In the genomic region with DNA sequence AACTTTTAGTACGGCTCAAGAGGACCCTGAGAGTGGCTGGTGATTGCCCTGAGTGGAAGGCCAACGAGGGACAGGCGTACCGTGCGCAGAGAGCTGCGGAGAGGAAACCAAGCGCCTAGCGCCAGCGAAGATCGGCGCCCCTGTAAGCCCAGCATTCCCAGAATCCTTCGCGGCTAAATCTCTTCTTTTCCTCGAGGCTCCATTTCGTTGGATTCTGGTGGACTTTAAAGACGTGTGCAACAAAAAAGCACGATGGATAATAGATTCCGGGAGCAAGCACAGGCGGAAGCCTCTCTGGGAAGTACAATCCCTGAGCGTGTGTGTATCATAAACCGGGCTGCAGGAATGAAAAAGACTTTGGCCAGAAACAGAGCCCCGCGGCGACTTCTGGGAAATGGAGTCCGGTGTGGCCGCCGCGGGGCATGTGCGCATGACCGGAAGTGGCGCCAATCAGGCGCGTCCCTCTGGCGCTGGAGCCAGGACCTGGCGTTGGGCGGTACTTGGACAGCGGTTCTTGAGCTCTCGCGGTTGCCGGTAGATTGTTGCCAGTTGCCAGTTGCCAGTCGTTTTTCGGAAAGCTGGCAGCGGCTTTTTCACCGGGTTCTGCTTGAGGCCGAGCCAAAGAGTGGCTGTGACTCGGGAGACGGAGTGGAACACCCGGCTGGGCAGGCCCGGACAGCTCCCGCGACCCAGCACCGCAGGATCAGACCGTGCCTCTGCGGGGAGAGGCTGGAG, we compare ENCODE assay signal across 8 cellular contexts. TPM values are rescaled to one million over a fixed set of nuclear protein-coding genes. Genes with fewer than 3 reads are reported as not detected.
DNase-seq lines count a peak whose midpoint lies in the region; ATAC-seq, FAIRE-seq and TF ChIP-seq lines count a peak whose summit lies in the region.

TSS of gene ZNF79 (plus strand) at position 449 of the 735 bp plus-strand sequence. CDS start 406 bp downstream, outside the sequence.

- BruUV-seq in HepG2 (replicated peaks; lab: Mats Ljungman, UMichigan), result no TSS peak

- peak within 1 kb of the TSS; percentile 98 to 99 (median 98) for H3K4me3 Mint-ChIP-seq in CD4-positive, CD25-positive, alpha-beta regulatory T cell

- no peaks in the 10 kb centered on the region for H3K27me3 Mint-ChIP-seq in CD4-positive, CD25-positive, alpha-beta regulatory T cell

- peaks cover 9% of the 10 kb centered on the region for H3K36me3 ChIP-seq in CD4-positive, CD25-positive, alpha-beta regulatory T cell (ENCODE audit: control insufficient read depth, insufficient read depth, low read length)
- peaks cover 3 to 10% of the 10 kb centered on the region in 2 experiments; a peak in 3 of 5 replicates for H3K36me3 ChIP-seq in HepG2 (replicated peaks in 1 of 2; ENCODE audit: control insufficient read depth in 1 of 2, insufficient read depth in 2 of 2, low read length in 2 of 2)

- H3K27me3 ChIP-seq in CD4-positive, CD25-positive, alpha-beta regulatory T cell (ENCODE audit: control insufficient read depth, insufficient read depth, low read length), result no peaks in the 10 kb centered on the region
- H3K27me3 ChIP-seq in HepG2 (ENCODE audit: control insufficient read depth in 1 of 2, insufficient read depth in 2 of 2, low read length in 2 of 2), result no peaks in the 10 kb centered on the region; a peak in 1 of 5 replicates

- H3K9ac ChIP-seq in HepG2 (ENCODE audit: insufficient read depth, low read depth, low read length), result peak within 1 kb of the TSS; percentile 88

- POLR2A ChIA-PET in HepG2 (lab: Yijun Ruan, JAX), result interaction anchor here (0.8 to 3.3 kb wide), 15 partner anchors 12 to 484 kb away, joined by 3 to 39 read pairs (median 3); partner anchors contain the start of genes LRSAM1, RPL12 and SLC2A8

- peak; percentile 62 to 85 for TF ChIP-seq POLR2A in HepG2 (IDR thresholded peaks at IDR 0.05; ENCODE audit: insufficient read depth in 1 of 2, low read depth in 2 of 2, low read length in 2 of 2)

- H3K4me1 ChIP-seq in CD4-positive, CD25-positive, alpha-beta regulatory T cell (ENCODE audit: control insufficient read depth, insufficient read depth, low read length, poor library complexity, severe bottlenecking), result peaks cover 23% of the 10 kb centered on the region
- peaks cover 47% of the 10 kb centered on the region for H3K4me1 ChIP-seq in HepG2 (ENCODE audit: insufficient read depth, low read length)

- peak within 1 kb of the TSS; percentile 78 for H3K27ac ChIP-seq in CD4-positive, CD25-positive, alpha-beta regulatory T cell (ENCODE audit: insufficient read depth, low read length, poor library complexity, severe bottlenecking)
- peak within 1 kb of the TSS; percentile 95 for H3K27ac ChIP-seq in HepG2 (ENCODE audit: extremely low read length, insufficient read depth, low read length)

- intact Hi-C loops in HepG2 (cut with micrococcal nuclease; ENCODE audit: unreplicated experiment), result loop anchor here (5.0 kb wide), 1 partner anchor 212 kb away; no protein-coding TSS in a partner anchor

- H4K20me1 ChIP-seq in HepG2 (ENCODE audit: insufficient read depth, low read length), result no peaks in the 10 kb centered on the region

- DNase-seq in CD4-positive, CD25-positive, alpha-beta regulatory T cell, result peak; percentile 88 to 95 (median 89)
- DNase-seq in HK-2 (ENCODE audit: unreplicated experiment), result peak; percentile 95
- DNase-seq in NCI-H82 (lab: John Stamatoyannopoulos, UW), result peak; percentile 94
- peak; percentile 81 to 84 for DNase-seq in activated CD4-positive, alpha-beta T cell treated with anti-CD3 and anti-CD28 coated beads, Interleukin-2, amount 50 U/mL, for 4 hours
- DNase-seq in dermis blood vessel endothelial cell, result peak; percentile 97
- DNase-seq in HepG2 (ENCODE audit: low spot score), result peak; percentile 87
- peak; percentile 82 for DNase-seq in stimulated activated CD4-positive, alpha-beta T cell treated with anti-CD3 and anti-CD28 coated beads, Interleukin-2, amount 100 ng/mL, for 4 hours (ENCODE audit: low read depth)

- TF ChIP-seq EP300 in HepG2 (IDR thresholded peaks at IDR 0.05; ENCODE audit: low read depth in 2 of 2, low read length in 2 of 2) (no peak), HepG2 (CRISPR knock-in tag; IDR thresholded peaks at IDR 0.05; ENCODE audit: borderline replicate concordance) (no peak)

- peaks cover 52% of the 10 kb centered on the region for H3K79me2 ChIP-seq in HepG2 (ENCODE audit: insufficient read depth, low read length)

- ATAC-seq in CD4-positive, CD25-positive, alpha-beta regulatory T cell (ENCODE audit: low read depth in 2 of 2), result peak; percentile 87
- ATAC-seq in GM19455 (IDR thresholded peaks at IDR 0.05; ENCODE audit: unreplicated experiment) (peak; percentile 87), HepG2 (peak; percentile 91)

- peak; percentile 48; the same call in 1 of the 2 replicates for TF ChIP-seq RAD21 in HepG2 (CRISPR knock-in tag; IDR thresholded peaks at IDR 0.05)

- peaks cover 6% of the 10 kb centered on the region for H3K36me3 Mint-ChIP-seq in CD4-positive, CD25-positive, alpha-beta regulatory T cell

- H3K9me3 Mint-ChIP-seq in CD4-positive, CD25-positive, alpha-beta regulatory T cell, result no peaks in the 10 kb centered on the region

- peak within 1 kb of the TSS; percentile 97 for H2AFZ ChIP-seq in HepG2 (ENCODE audit: low read length)

- peak within 1 kb of the TSS; percentile 96 to 97 (median 97) for H3K27ac Mint-ChIP-seq in CD4-positive, CD25-positive, alpha-beta regulatory T cell

- peak; percentile 90 for FAIRE-seq in HepG2 (lab: Jason Lieb, UNC)

- H3K4me1 Mint-ChIP-seq in CD4-positive, CD25-positive, alpha-beta regulatory T cell, result peaks cover 17 to 65% (median 34%) of the 10 kb centered on the region in 4 donors

- H3K9me3 ChIP-seq in CD4-positive, CD25-positive, alpha-beta regulatory T cell (ENCODE audit: control insufficient read depth in 2 of 2, low read length in 2 of 2), result no peaks in the 10 kb centered on the region
- no peaks in the 10 kb centered on the region for H3K9me3 ChIP-seq in HepG2 (ENCODE audit: low read length)

- peak within 1 kb of the TSS; percentile 89 for H3K4me2 ChIP-seq in HepG2 (ENCODE audit: low read depth, low read length)

- CTCF ChIA-PET in HepG2 (lab: Yijun Ruan, JAX; ENCODE audit: low intra/inter-chr PET ratio, low total read pairs), result no interaction called here

- in situ Hi-C loops in HepG2 (cut with HindIII; ENCODE audit: extremely low pct_ligation_motif_present, low pct_unique_long_range_greater_than_20kb), result no loop called here

- 0 out of 2 replicates have a peak, but pooled peaks have one; percentile 8 for TF ChIP-seq CTCF in HepG2 (CRISPR knock-in tag; IDR thresholded peaks at IDR 0.05)

- peak within 1 kb of the TSS; percentile 98 for H3K4me3 ChIP-seq in CD4-positive, CD25-positive, alpha-beta regulatory T cell (ENCODE audit: low read depth, low read length)
- H3K4me3 ChIP-seq in HepG2 (replicated peaks in 1 of 3; ENCODE audit: insufficient read depth in 1 of 3, low read depth in 2 of 3, low read length in 3 of 3), result peak within 1 kb of the TSS; percentile 87 to 97 (median 93)

- 0% methylated on average over 24 of the region's 54 CpGs for WGBS in HepG2 (ENCODE audit: low lambda C conversion rate)

TF ChIP-seq in HepG2, 621 proteins besides CTCF, POLR2A, EP300 and RAD21 (continues in another document):
- peak; percentile 60 for TF ChIP-seq TFDP2 (CRISPR knock-in tag; IDR thresholded peaks at IDR 0.05)
- TF ChIP-seq, protein P1, sequence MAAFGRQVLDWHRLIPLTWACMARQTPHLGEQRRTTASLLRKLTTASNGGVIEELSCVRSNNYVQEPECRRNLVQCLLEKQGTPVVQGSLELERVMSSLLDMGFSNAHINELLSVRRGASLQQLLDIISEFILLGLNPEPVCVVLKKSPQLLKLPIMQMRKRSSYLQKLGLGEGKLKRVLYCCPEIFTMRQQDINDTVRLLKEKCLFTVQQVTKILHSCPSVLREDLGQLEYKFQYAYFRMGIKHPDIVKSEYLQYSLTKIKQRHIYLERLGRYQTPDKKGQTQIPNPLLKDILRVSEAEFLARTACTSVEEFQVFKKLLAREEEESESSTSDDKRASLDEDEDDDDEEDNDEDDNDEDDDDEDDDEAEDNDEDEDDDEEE (CRISPR knock-in tag; IDR thresholded peaks at IDR 0.05), result no peak

RNA-seq across cellular contexts. Expression of gene ZNF79, which starts in this region (rescaled TPM):
- total RNA-seq in CD4-positive, CD25-positive, alpha-beta regulatory T cell, result 9.0 TPM
- 1 to 10 TPM; 3.4 to 7.8 (median 6.7) TPM for polyA plus RNA-seq in CD4-positive, CD25-positive, alpha-beta regulatory T cell
- total RNA-seq in dermis blood vessel endothelial cell, result 11.8 and 14.8 TPM in 2 replicates
- total RNA-seq in HepG2 (2016; rRNA removed; fragmentation: Illumina TruSeq; extraction: Trizol), result 7.3 and 8.1 TPM in 2 replicates
- 3.1 and 3.7 TPM in 2 replicates for total RNA-seq in HepG2 (2016; cell fraction: cytosol; rRNA removed; fragmentation: Illumina TruSeq; extraction: Trizol; ENCODE audit: low read depth)
- total RNA-seq in HepG2 (2016; cell fraction: insoluble cytoplasmic fraction; rRNA removed; fragmentation: Illumina TruSeq; extraction: Trizol), result 7.1 and 8.1 TPM in 2 replicates
- 5.0 and 6.4 TPM in 2 replicates for total RNA-seq in HepG2 (2016; cell fraction: membrane; rRNA removed; fragmentation: Illumina TruSeq; extraction: Trizol)
- 6.5 and 7.4 TPM in 2 replicates for total RNA-seq in HepG2 (2016; cell fraction: nucleus; rRNA removed; fragmentation: Illumina TruSeq; extraction: Trizol)
- polyA plus RNA-seq in HepG2 (2011; rRNA removed), result 3.7 and 4.0 TPM in 2 replicates
- polyA plus RNA-seq in HepG2 (2011; cell fraction: cytosol; rRNA removed), result 2.4 and 2.7 TPM in 2 replicates
- 6.0 and 7.5 TPM in 2 replicates for polyA plus RNA-seq in HepG2 (2011; cell fraction: nucleus; rRNA removed)
- 2.6 and 3.2 TPM in 2 replicates for polyA plus RNA-seq in HepG2 (2012)
- 0.52 and 0.70 TPM in 2 replicates for polyA plus RNA-seq in HepG2 (2016; cell fraction: cytosol; fragmentation: Illumina TruSeq; extraction: Trizol; ENCODE audit: low read depth)
- polyA plus RNA-seq in HepG2 (2016; cell fraction: insoluble cytoplasmic fraction; fragmentation: Illumina TruSeq; extraction: Trizol; ENCODE audit: low read depth), result 4.7 TPM in 2 replicates
- polyA plus RNA-seq in HepG2 (2016; cell fraction: membrane; fragmentation: Illumina TruSeq; extraction: Trizol; ENCODE audit: low read depth), result 1.3 and 1.4 TPM in 2 replicates
- polyA plus RNA-seq in HepG2 (2016; cell fraction: nucleus; fragmentation: Illumina TruSeq; extraction: Trizol; ENCODE audit: insufficient read depth, low read depth), result 8.9 and 9.1 TPM in 2 replicates
- 6.0 and 28.4 TPM in 2 replicates for polyA minus RNA-seq in HepG2 (2011; rRNA and poly(A)+ RNA removed; ENCODE audit: low replicate concordance)
- polyA minus RNA-seq in HepG2 (2011; cell fraction: cytosol; rRNA and poly(A)+ RNA removed), result 3.7 and 4.2 TPM in 2 replicates
- 7.9 and 11.3 TPM in 2 replicates for polyA minus RNA-seq in HepG2 (2011; cell fraction: nucleus; rRNA and poly(A)+ RNA removed)

Comparison
In these comparisons a context has a peak if more than half of its experiments do, and no peak if none do; other contexts are left out.
1. Peak in every context shown above with its lines: DNase-seq, ATAC-seq, H3K4me3 ChIP-seq and H3K27ac ChIP-seq.